In the genomic region with DNA sequence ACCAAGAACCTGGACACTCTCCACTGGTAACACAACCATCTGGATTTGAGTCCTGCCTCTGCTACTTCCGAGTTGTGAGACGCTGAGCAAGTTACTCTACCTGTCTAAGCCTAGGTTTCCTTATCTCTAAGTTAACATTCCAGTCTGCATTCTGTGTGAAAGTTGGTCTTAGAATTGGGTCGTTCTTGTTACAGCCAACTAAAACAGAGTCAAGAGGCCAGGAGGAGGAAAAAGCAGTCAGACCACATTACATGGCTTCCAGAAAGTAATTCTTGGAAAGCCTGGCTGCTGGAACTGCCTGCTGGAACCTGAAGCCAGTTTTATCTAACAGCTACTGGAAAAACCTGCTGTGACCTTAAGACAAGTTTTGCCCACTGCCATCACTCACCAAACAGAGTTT, we compare ENCODE assay signal across 21 cellular contexts.
"Had no signal": no experiment of that assay in that cellular context is flagged by ENCODE, and none has a peak within 500 bp of the region (broad histone marks: within the 10 kb centered on the region; RNA-seq: fewer than 3 reads in every experiment).

No MANE protein-coding gene starts in this region.

- H3K9me3 ChIP-seq: mucosa of descending colon, neutrophil, thoracic aorta, transverse colon had no signal

- DNase-seq: cortex of kidney; effector memory CD4-positive, alpha-beta T cell; foreskin fibroblast; left colon; left ventricle myocardium superior; mucosa of descending colon; naive thymus-derived CD8-positive, alpha-beta T cell; posterior cingulate gyrus; spleen; stimulated activated CD4-positive, alpha-beta T cell treated with anti-CD3 and anti-CD28 coated beads, Interleukin-15, amount 100 ng/mL, for 24 hours; stimulated activated CD4-positive, alpha-beta T cell treated with anti-CD3 and anti-CD28 coated beads, Interleukin-1b, Interleukin-23, amount 100 ng/mL, for 48 hours; stimulated activated CD4-positive, alpha-beta T cell treated with anti-CD3 and anti-CD28 coated beads, Interleukin-4, amount 100 ng/mL, for 4 hours; stimulated activated naive CD4-positive, alpha-beta T cell; stomach; substantia nigra; transverse colon had no signal

- ATAC-seq: esophagus mucosa; gastroesophageal sphincter; left colon; left ventricle myocardium superior; mucosa of descending colon; naive thymus-derived CD8-positive, alpha-beta T cell; sciatic nerve had no signal

- H3K27me3 ChIP-seq: gastroesophageal sphincter, spleen, stomach, transverse colon had no signal

- H3K4me3 Mint-ChIP-seq: naive thymus-derived CD8-positive, alpha-beta T cell had no signal

- H3K36me3 ChIP-seq: gastroesophageal sphincter, neutrophil, spleen, stomach, thoracic aorta, transverse colon had no signal

- H3K27ac Mint-ChIP-seq: naive thymus-derived CD8-positive, alpha-beta T cell had no signal

- H3K4me3 ChIP-seq: gastroesophageal sphincter, mucosa of descending colon, spleen, stomach, thoracic aorta, transverse colon had no signal

- H3K4me1 ChIP-seq: spleen, transverse colon had no signal

- H3K27ac ChIP-seq: gastroesophageal sphincter, neutrophil, spleen, stomach, thoracic aorta, transverse colon had no signal
